ENCODE assay signal across 21 cellular contexts in genomic region chr3:82416828-82417227, GRCh38.
DNase-seq lines count a peak whose midpoint lies in the region; ATAC-seq and TF ChIP-seq lines count a peak whose summit lies in the region.
"Had no signal": no experiment of that assay in that cellular context is flagged by ENCODE, and none has a peak within 500 bp of the region (broad histone marks: within the 10 kb centered on the region; RNA-seq: fewer than 3 reads in every experiment).

No MANE protein-coding gene starts in this region.

- CTCF ChIA-PET in WTC11 (lab: Charles Lee): interaction anchor here (1.6 kb wide), 1 partner anchor 12 kb away, joined by 6 read pairs; no protein-coding TSS in a partner anchor

- peak overlapping the region; percentile 7 for H3K27ac ChIP-seq in HUES48 (ENCODE audit: low read depth, low read length)
- H3K27ac ChIP-seq: C4-2B, PC-9 had no signal

- H3K36me3 ChIP-seq in HUES48 (ENCODE audit: control insufficient read depth, insufficient read depth, low read length): no peaks in the 10 kb centered on the region

- no peak overlapping the region for H3K4me3 ChIP-seq in GM12865 (ENCODE audit: low read depth, low read length)
- H3K4me3 ChIP-seq in HUES48 (ENCODE audit: low read depth, low read length): no peak overlapping the region
- H3K4me3 ChIP-seq: PC-9 had no signal

- H3K27me3 ChIP-seq in HUES48 (ENCODE audit: control insufficient read depth, insufficient read depth, low read length): no peaks in the 10 kb centered on the region

- H3K27ac Mint-ChIP-seq in WTC11: peak overlapping the region; percentile 78
- H3K27ac Mint-ChIP-seq: IgD-negative memory B cell had no signal

- H3K9me3 Mint-ChIP-seq in WTC11: no peaks in the 10 kb centered on the region

- POLR2A ChIA-PET in WTC11 (lab: Charles Lee): no interaction called here

- peaks cover 28% of the 10 kb centered on the region for H3K4me1 Mint-ChIP-seq in WTC11
- H3K4me1 Mint-ChIP-seq: IgD-negative memory B cell had no signal

- TF ChIP-seq CTCF in GM12865 (IDR thresholded peaks at IDR 0.05; ENCODE audit: insufficient read depth, low read depth, low read length, missing control alignments): no peak
- TF ChIP-seq CTCF in WTC11 (IDR thresholded peaks at IDR 0.05): no peak

- H3K9ac ChIP-seq in HUES48 (ENCODE audit: low read depth, low read length): no peak overlapping the region
- H3K9ac ChIP-seq: SK-N-SH had no signal

- H3K4me1 ChIP-seq in HUES48 (ENCODE audit: control insufficient read depth, insufficient read depth, low read length): peaks cover 4% of the 10 kb centered on the region; the same call in 1 of the 2 replicates

- ATAC-seq in GM21717 (IDR thresholded peaks at IDR 0.05; ENCODE audit: unreplicated experiment) (peak; percentile 63), WTC11 (peak; percentile 92), HG02870 (IDR thresholded peaks at IDR 0.05; ENCODE audit: unreplicated experiment) (no peak)

- DNase-seq in GM12865 (ENCODE audit: low read depth) (peak; percentile 64), WTC11 (ENCODE audit: low spot score) (no peak), NK-92 (lab: John Stamatoyannopoulos, UW; ENCODE audit: unreplicated experiment) (no peak), SKM-1 (lab: John Stamatoyannopoulos, UW; ENCODE audit: unreplicated experiment) (no peak), SIG-M5 treated with dmso at 0.1 percent for 504 hours (lab: John Stamatoyannopoulos, UW; ENCODE audit: unreplicated experiment) (no peak)
- DNase-seq: 8988T, GDM1, H7, NCI-H1105 treated with DMSO at 0.1 percent for 48 hours, NCI-H2029 treated with DMSO at 0.1 percent for 48 hours, NCI-H2171 treated with DMSO at 0.1 percent for 48 hours, NCI-H526, PC-9, RPMI8226, SHP77 treated with DMSO at 0.1 percent for 48 hours, SK-N-SH had no signal

- H3K4me3 Mint-ChIP-seq in WTC11: no peak overlapping the region
- H3K4me3 Mint-ChIP-seq: IgD-negative memory B cell had no signal

- no peaks in the 10 kb centered on the region for H3K27me3 Mint-ChIP-seq in WTC11 (ENCODE audit: low read depth)
- H3K27me3 Mint-ChIP-seq: IgD-negative memory B cell had no signal

- no peaks in the 10 kb centered on the region for H3K9me3 ChIP-seq in HUES48 (ENCODE audit: control insufficient read depth, insufficient read depth, low read length)
- H3K9me3 ChIP-seq: SK-N-SH had no signal

- no peaks in the 10 kb centered on the region for H3K36me3 Mint-ChIP-seq in WTC11
- H3K36me3 Mint-ChIP-seq: IgD-negative memory B cell had no signal

TF ChIP-seq in WTC11, 78 proteins besides CTCF, POLR2A, EP300 and RAD21:
- TF ChIP-seq CDX4 (CRISPR knock-in tag; IDR thresholded peaks at IDR 0.05; ENCODE audit: borderline replicate concordance) (no peak), ZNF317 (CRISPR knock-in tag; IDR thresholded peaks at IDR 0.05; ENCODE audit: borderline replicate concordance, low read depth) (no peak), MXD4 (CRISPR knock-in tag; IDR thresholded peaks at IDR 0.05; ENCODE audit: borderline replicate concordance) (no peak), PRRX2 (CRISPR knock-in tag; IDR thresholded peaks at IDR 0.05) (no peak), RORB (CRISPR knock-in tag; IDR thresholded peaks at IDR 0.05) (no peak), ESRRA (CRISPR knock-in tag; IDR thresholded peaks at IDR 0.05; ENCODE audit: borderline replicate concordance) (no peak), ZNF232 (CRISPR knock-in tag; IDR thresholded peaks at IDR 0.05) (no peak), SP1 (CRISPR knock-in tag; conservative IDR thresholded peaks at IDR 0.05) (no peak), PRDM15 (CRISPR knock-in tag; IDR thresholded peaks at IDR 0.05) (no peak), TCF7 (CRISPR knock-in tag; IDR thresholded peaks at IDR 0.05; ENCODE audit: low read depth) (no peak), ZBTB21 (CRISPR knock-in tag; IDR thresholded peaks at IDR 0.05; ENCODE audit: borderline replicate concordance) (no peak), SMAD3 (CRISPR knock-in tag; IDR thresholded peaks at IDR 0.05; ENCODE audit: borderline replicate concordance) (no peak), NR3C1 (CRISPR knock-in tag; conservative IDR thresholded peaks at IDR 0.05; ENCODE audit: low read depth) (no peak)
